Comparison of ENCODE assay signal across 7 cellular contexts in genomic region chr22:21790849-21791610, GRCh38. TPM values are rescaled to one million over a fixed set of nuclear protein-coding genes. Genes with fewer than 3 reads are reported as not detected.
DNase-seq lines count a peak whose midpoint lies in the region; ATAC-seq, FAIRE-seq and TF ChIP-seq lines count a peak whose summit lies in the region.
"Not testable (repeated sequence)": the region's sequence is repeated elsewhere in the genome, so short reads cannot be mapped to it uniquely, and the experiment has no call there.

No MANE protein-coding gene starts in this region.

- H3K4me3 ChIP-seq in K562 = not testable (repeated sequence)

- in situ Hi-C loops in K562 (cut with MboI) = not testable (repeated sequence)

- H3K4me3 Mint-ChIP-seq in T-helper 2 cell treated with Interferon-gamma antibody and Interleukin-4, amounts not matched to agents 5 μg/mL and 100 μg/mL, for 36 hours; activated CD8-positive, alpha-beta memory T cell treated with anti-CD3 and anti-CD28 coated beads, Interleukin-2, amount 10 ng/mL, durations not matched to agents 7 days and 5 days; activated T-helper 2 cell treated with anti-CD3 and anti-CD28 coated beads, Interferon-gamma antibody, Interleukin-2, Interleukin-4, amounts not matched to agents 10 μg/mL and 5 μg/mL and 100 μg/mL, durations not matched to agents 14 hours and 24 hours and 36 hours (ENCODE audit: low read depth); memory B cell: not testable (repeated sequence)

- peaks cover 28% of the 10 kb centered on the region for H3K36me3 Mint-ChIP-seq in T-helper 2 cell treated with Interferon-gamma antibody and Interleukin-4, amounts not matched to agents 5 μg/mL and 100 μg/mL, for 36 hours (ENCODE audit: low read depth)
- peaks cover 21% of the 10 kb centered on the region for H3K36me3 Mint-ChIP-seq in activated CD8-positive, alpha-beta memory T cell treated with anti-CD3 and anti-CD28 coated beads, Interleukin-2, amount 10 ng/mL, durations not matched to agents 7 days and 5 days
- peaks cover 38% of the 10 kb centered on the region for H3K36me3 Mint-ChIP-seq in activated T-helper 2 cell treated with anti-CD3 and anti-CD28 coated beads, Interferon-gamma antibody, Interleukin-2, Interleukin-4, amounts not matched to agents 10 μg/mL and 5 μg/mL and 100 μg/mL, durations not matched to agents 14 hours and 24 hours and 36 hours (ENCODE audit: low read depth)
- H3K36me3 Mint-ChIP-seq in memory B cell = peaks cover 13% of the 10 kb centered on the region

- TF ChIP-seq CTCF in K562 (IDR thresholded peaks at IDR 0.05 in 2 of 3, conservative IDR thresholded peaks at IDR 0.05 in 1 of 3; ENCODE audit: insufficient read depth in 2 of 3, low read depth in 1 of 3, low read length in 3 of 3) = not testable (repeated sequence)

- H3K9me1 ChIP-seq in K562 (ENCODE audit: control insufficient read depth, insufficient read depth, low read length) = not testable (repeated sequence)

- not testable (repeated sequence) for H3K27me3 ChIP-seq in K562 (ENCODE audit: control insufficient read depth in 2 of 2, insufficient read depth in 2 of 2, low read length in 2 of 2)

- BruUV-seq in K562 (replicated peaks; lab: Mats Ljungman, UMichigan) = TSS peak; percentile 15

- H3K36me3 ChIP-seq in K562 (ENCODE audit: control insufficient read depth, insufficient read depth, low read length) = peaks cover 79% of the 10 kb centered on the region

- POLR2A ChIA-PET in K562 (lab: Yijun Ruan, JAX) = interaction anchor here (0.6 to 5.2 kb wide), 17 partner anchors 9 to 154 kb away, joined by 3 to 22 read pairs (median 3); no protein-coding TSS in a partner anchor

- TF ChIP-seq EP300 in K562 (IDR thresholded peaks at IDR 0.05; ENCODE audit: low read length) = not testable (repeated sequence)

- H3K79me2 ChIP-seq in K562 (ENCODE audit: control insufficient read depth, insufficient read depth, low read length) = not testable (repeated sequence)

- peaks cover 0 to 11% of the 10 kb centered on the region in 2 experiments; a peak in 3 of 5 replicates for H3K4me1 ChIP-seq in K562 (replicated peaks in 1 of 2; ENCODE audit: control insufficient read depth in 2 of 2, insufficient read depth in 2 of 2, low read length in 2 of 2)

- ATAC-seq in activated CD8-positive, alpha-beta memory T cell treated with anti-CD3 and anti-CD28 coated beads, Interleukin-2, amount 10 ng/mL, durations not matched to agents 7 days and 5 days = peak; percentile 36
- ATAC-seq in K562 = peak; percentile 1
- ATAC-seq in memory B cell (ENCODE audit: low read depth) = not testable (repeated sequence)

- not testable (repeated sequence) for H3K4me1 Mint-ChIP-seq in T-helper 2 cell treated with Interferon-gamma antibody and Interleukin-4, amounts not matched to agents 5 μg/mL and 100 μg/mL, for 36 hours (ENCODE audit: low read depth); memory B cell
- H3K4me1 Mint-ChIP-seq in activated CD8-positive, alpha-beta memory T cell treated with anti-CD3 and anti-CD28 coated beads, Interleukin-2, amount 10 ng/mL, durations not matched to agents 7 days and 5 days = peaks cover 16% of the 10 kb centered on the region
- peaks cover 19% of the 10 kb centered on the region for H3K4me1 Mint-ChIP-seq in activated T-helper 2 cell treated with anti-CD3 and anti-CD28 coated beads, Interferon-gamma antibody, Interleukin-2, Interleukin-4, amounts not matched to agents 10 μg/mL and 5 μg/mL and 100 μg/mL, durations not matched to agents 14 hours and 24 hours and 36 hours (ENCODE audit: low read depth)

- CTCF ChIA-PET in activated CD8-positive, alpha-beta memory T cell treated with anti-CD3 and anti-CD28 coated beads, Interleukin-2, amount 10 ng/mL, durations not matched to agents 7 days and 5 days (lab: Charles Lee) = interaction anchor here (1.0 kb wide), 1 partner anchor 78 kb away, joined by 3 read pairs; no protein-coding TSS in a partner anchor
- CTCF ChIA-PET in K562 (lab: Yijun Ruan, JAX; ENCODE audit: low intra/inter-chr PET ratio) = interaction anchor here (1.6 kb wide), 2 partner anchors 78 to 147 kb away, joined by 4 to 17 read pairs; no protein-coding TSS in a partner anchor

- H3K4me2 ChIP-seq in K562 (ENCODE audit: insufficient read depth, low read length) = not testable (repeated sequence)

- TF ChIP-seq POLR2A in GM12892 (IDR thresholded peaks at IDR 0.05; ENCODE audit: low read depth, low read length); K562 (conservative IDR thresholded peaks at IDR 0.05): not testable (repeated sequence)

- not testable (repeated sequence) for DNase-seq in GM12892 (ENCODE audit: insufficient read length); T-helper 2 cell treated with Interferon-gamma antibody and Interleukin-4, amounts not matched to agents 5 μg/mL and 100 μg/mL, for 36 hours (ENCODE audit: low spot score); activated CD8-positive, alpha-beta memory T cell treated with anti-CD3 and anti-CD28 coated beads, Interleukin-2, amount 10 ng/mL, durations not matched to agents 7 days and 5 days; activated T-helper 2 cell treated with anti-CD3 and anti-CD28 coated beads, Interferon-gamma antibody, Interleukin-2, Interleukin-4, amounts not matched to agents 10 μg/mL and 5 μg/mL and 100 μg/mL, durations not matched to agents 14 hours and 24 hours and 36 hours (ENCODE audit: low spot score); K562 (ENCODE audit: extremely low read depth in 1 of 4, low spot score in 3 of 4); memory B cell (ENCODE audit: low spot score in 2 of 2)
- DNase-seq in stimulated activated CD4-positive, alpha-beta T cell treated with anti-CD3 and anti-CD28 coated beads, Interleukin-4, amount 100 ng/mL, for 24 hours = peak; percentile 14

- not testable (repeated sequence) for H2AFZ ChIP-seq in K562 (ENCODE audit: low read depth, low read length)

- FAIRE-seq in GM12892 (lab: Jason Lieb, UNC) = peak; percentile 61
- FAIRE-seq in K562 (lab: Jason Lieb, UNC) = not testable (repeated sequence)

- intact Hi-C loops in activated T-helper 2 cell treated with anti-CD3 and anti-CD28 coated beads, Interferon-gamma antibody, Interleukin-2, Interleukin-4, amounts not matched to agents 10 μg/mL and 5 μg/mL and 100 μg/mL, durations not matched to agents 14 hours and 24 hours and 36 hours (cut with micrococcal nuclease) = loop anchor here (1.0 to 10.0 kb wide), 4 partner anchors 26 to 74 kb away; partner anchors contain the start of gene YPEL1
- intact Hi-C loops in K562 (cut with micrococcal nuclease) = loop anchor here (2.0 to 5.0 kb wide), 2 partner anchors 76 to 79 kb away; partner anchors contain the start of gene MAPK1

- not testable (repeated sequence) for H3K9me3 Mint-ChIP-seq in T-helper 2 cell treated with Interferon-gamma antibody and Interleukin-4, amounts not matched to agents 5 μg/mL and 100 μg/mL, for 36 hours; activated CD8-positive, alpha-beta memory T cell treated with anti-CD3 and anti-CD28 coated beads, Interleukin-2, amount 10 ng/mL, durations not matched to agents 7 days and 5 days (ENCODE audit: low read depth); activated T-helper 2 cell treated with anti-CD3 and anti-CD28 coated beads, Interferon-gamma antibody, Interleukin-2, Interleukin-4, amounts not matched to agents 10 μg/mL and 5 μg/mL and 100 μg/mL, durations not matched to agents 14 hours and 24 hours and 36 hours; memory B cell

- not testable (repeated sequence) for H3K9ac ChIP-seq in K562 (ENCODE audit: insufficient read depth in 1 of 2, low read depth in 2 of 2, low read length in 2 of 2)

- H4K20me1 ChIP-seq in K562 (replicated peaks; ENCODE audit: control insufficient read depth, insufficient read depth, low read length) = peaks cover 16% of the 10 kb centered on the region

- peak overlapping the region; percentile 38 for H3K27ac Mint-ChIP-seq in T-helper 2 cell treated with Interferon-gamma antibody and Interleukin-4, amounts not matched to agents 5 μg/mL and 100 μg/mL, for 36 hours
- peak overlapping the region; percentile 53 for H3K27ac Mint-ChIP-seq in activated CD8-positive, alpha-beta memory T cell treated with anti-CD3 and anti-CD28 coated beads, Interleukin-2, amount 10 ng/mL, durations not matched to agents 7 days and 5 days
- peak overlapping the region; percentile 83 for H3K27ac Mint-ChIP-seq in activated T-helper 2 cell treated with anti-CD3 and anti-CD28 coated beads, Interferon-gamma antibody, Interleukin-2, Interleukin-4, amounts not matched to agents 10 μg/mL and 5 μg/mL and 100 μg/mL, durations not matched to agents 14 hours and 24 hours and 36 hours
- peak overlapping the region; percentile 24 for H3K27ac Mint-ChIP-seq in memory B cell

- WGBS in K562 (ENCODE audit: insufficient coverage, low coverage, missing lambda C conversion rate) = 93% methylated on average over 11 of the region's 11 CpGs

- not testable (repeated sequence) for H3K27me3 Mint-ChIP-seq in T-helper 2 cell treated with Interferon-gamma antibody and Interleukin-4, amounts not matched to agents 5 μg/mL and 100 μg/mL, for 36 hours (ENCODE audit: low read depth); activated CD8-positive, alpha-beta memory T cell treated with anti-CD3 and anti-CD28 coated beads, Interleukin-2, amount 10 ng/mL, durations not matched to agents 7 days and 5 days; activated T-helper 2 cell treated with anti-CD3 and anti-CD28 coated beads, Interferon-gamma antibody, Interleukin-2, Interleukin-4, amounts not matched to agents 10 μg/mL and 5 μg/mL and 100 μg/mL, durations not matched to agents 14 hours and 24 hours and 36 hours (ENCODE audit: low read depth); memory B cell

- H3K9me3 ChIP-seq in K562 (replicated peaks; ENCODE audit: control insufficient read depth, insufficient read depth, low read depth, low read length) = not testable (repeated sequence)

- peak overlapping the region; percentile 10; the same call in 1 of the 3 replicates for H3K27ac ChIP-seq in K562 (ENCODE audit: extremely low read depth, low read depth, low read length)

- not testable (repeated sequence) for TF ChIP-seq RAD21 in K562 (CRISPR knock-in tag; conservative IDR thresholded peaks at IDR 0.05 in 1 of 2, IDR thresholded peaks at IDR 0.05 in 1 of 2)

RNA-seq across cellular contexts. Expression of gene YPEL1, which starts 55.4 kb away (rescaled TPM):
- polyA plus RNA-seq in GM12892 (2012; ENCODE audit: missing spikeins) = 1.4 TPM
- 10 to 100 TPM in 1 of 2 experiments, 1 to 10 TPM in 1; 7.2 to 21.6 TPM for total RNA-seq in activated CD8-positive, alpha-beta memory T cell treated with anti-CD3 and anti-CD28 coated beads, Interleukin-2, amount 10 ng/mL, durations not matched to agents 7 days and 5 days
- total RNA-seq in activated T-helper 2 cell treated with anti-CD3 and anti-CD28 coated beads, Interferon-gamma antibody, Interleukin-2, Interleukin-4, amounts not matched to agents 10 μg/mL and 5 μg/mL and 100 μg/mL, durations not matched to agents 14 hours and 24 hours and 36 hours = 1.5 and 1.9 TPM in 2 replicates
- total RNA-seq in K562 (2011; cell fraction: chromatin; rRNA removed; ENCODE audit: low replicate concordance) = 4.4 and 6.2 TPM in 2 replicates
- 3.0 TPM in 2 replicates for total RNA-seq in K562 (2011; cell fraction: nucleolus; rRNA removed)
- total RNA-seq in K562 (2011; cell fraction: nucleoplasm; rRNA removed) = 4.6 and 4.7 TPM in 2 replicates
- total RNA-seq in K562 (2014; rRNA removed) = 0.18 and 0.49 TPM in 2 replicates
- 0.41 and 0.47 TPM in 2 replicates for total RNA-seq in K562 (2014; rRNA removed; fragmentation: Illumina TruSeq; extraction: Trizol)
- 0.15 and 0.25 TPM in 2 replicates for total RNA-seq in K562 (2015; rRNA removed; fragmentation: Illumina TruSeq; extraction: Trizol)
- 0.53 and 0.54 TPM in 2 replicates for total RNA-seq in K562 (2021)
- 2.2 and 2.4 TPM in 2 replicates for polyA plus RNA-seq in K562 (2011; rRNA removed)
- 0.63 and 1.4 TPM in 2 replicates for polyA plus RNA-seq in K562 (2011; cell fraction: cytosol; rRNA removed)
- polyA plus RNA-seq in K562 (2011; cell fraction: nucleus; rRNA removed) = 1.9 and 2.6 TPM in 2 replicates
- 0.59 and 4.0 TPM in 2 replicates for polyA plus RNA-seq in K562 (2012)
- 0.46 TPM in 2 replicates for polyA plus RNA-seq in K562 (2014; fragmentation: Illumina TruSeq; extraction: Trizol)
- polyA plus RNA-seq in K562 (2014; fragmentation: Nextera tagmentation; extraction: Ambion mirVana) = under 1 TPM; 0.07 to 0.10 TPM
- 0.36 and 1.7 TPM in 2 replicates for polyA plus RNA-seq in K562 (2014; rRNA removed)
- 1.4 and 3.0 TPM in 2 replicates for polyA minus RNA-seq in K562 (2011; rRNA and poly(A)+ RNA removed)
- polyA minus RNA-seq in K562 (2011; cell fraction: cytosol; rRNA and poly(A)+ RNA removed) = 0.46 and 0.67 TPM in 2 replicates
- 0.67 and 1.00 TPM in 2 replicates for polyA minus RNA-seq in K562 (2011; cell fraction: nucleus; rRNA and poly(A)+ RNA removed)

Comparison
In these comparisons a context has a peak if more than half of its experiments do, and no peak if none do; other contexts are left out.
1. H3K27ac Mint-ChIP-seq: peak in every context shown above with its lines; median percentile 83 in activated T-helper 2 cell treated with anti-CD3 and anti-CD28 coated beads, Interferon-gamma antibody, Interleukin-2, Interleukin-4, amounts not matched to agents 10 μg/mL and 5 μg/mL and 100 μg/mL, durations not matched to agents 14 hours and 24 hours and 36 hours; 53 in activated CD8-positive, alpha-beta memory T cell treated with anti-CD3 and anti-CD28 coated beads, Interleukin-2, amount 10 ng/mL, durations not matched to agents 7 days and 5 days; 38 in T-helper 2 cell treated with Interferon-gamma antibody and Interleukin-4, amounts not matched to agents 5 μg/mL and 100 μg/mL, for 36 hours; 24 in memory B cell.